ENCODE assay signal across 8 cellular contexts in genomic region chr1:149916927-149917310, GRCh38. TPM values are rescaled to one million over a fixed set of nuclear protein-coding genes. Genes with fewer than 3 reads are reported as not detected.
A peak's percentile ranks its signal among the peaks of the same experiment; 100 is the strongest.
DNase-seq lines count a peak whose midpoint lies in the region; ATAC-seq, FAIRE-seq and TF ChIP-seq lines count a peak whose summit lies in the region.

No MANE protein-coding gene starts in this region.

- H3K4me3 Mint-ChIP-seq in activated CD8-positive, alpha-beta memory T cell treated with anti-CD3 and anti-CD28 coated beads, Interleukin-2, amount 10 ng/mL, durations not matched to agents 7 days and 5 days = peak overlapping the region; percentile 83
- H3K4me3 Mint-ChIP-seq in activated naive CD8-positive, alpha-beta T cell treated with anti-CD3 and anti-CD28 coated beads, Interleukin-2, amount 10 ng/mL, durations not matched to agents 7 days and 5 days = peak overlapping the region; percentile 96

- no peak for DNase-seq in activated CD8-positive, alpha-beta memory T cell treated with anti-CD3 and anti-CD28 coated beads, Interleukin-2, amount 10 ng/mL, durations not matched to agents 7 days and 5 days
- DNase-seq in activated CD8-positive, alpha-beta memory T cell treated with anti-CD3 and anti-CD28 coated beads for 24 hours = no peak
- no peak for DNase-seq in activated naive CD8-positive, alpha-beta T cell treated with anti-CD3 and anti-CD28 coated beads, Interleukin-2, amount 10 ng/mL, durations not matched to agents 7 days and 5 days
- DNase-seq in kidney epithelial cell (ENCODE audit: low read depth) = no peak
- DNase-seq in H54 (ENCODE audit: insufficient read length, low spot score) = no peak

- H3K27ac ChIP-seq in temporal lobe (ENCODE audit: low read depth, low read length) = peak overlapping the region; percentile 80

- CTCF ChIA-PET in activated CD8-positive, alpha-beta memory T cell treated with anti-CD3 and anti-CD28 coated beads, Interleukin-2, amount 10 ng/mL, durations not matched to agents 7 days and 5 days (lab: Charles Lee) = interaction anchor here (1.0 to 1.4 kb wide), 2 partner anchors 17 to 28 kb away, joined by 3 read pairs; no protein-coding TSS in a partner anchor

- no peaks in the 10 kb centered on the region for H3K9me3 Mint-ChIP-seq in activated CD8-positive, alpha-beta memory T cell treated with anti-CD3 and anti-CD28 coated beads, Interleukin-2, amount 10 ng/mL, durations not matched to agents 7 days and 5 days (ENCODE audit: low read depth)
- no peaks in the 10 kb centered on the region for H3K9me3 Mint-ChIP-seq in activated naive CD8-positive, alpha-beta T cell treated with anti-CD3 and anti-CD28 coated beads, Interleukin-2, amount 10 ng/mL, durations not matched to agents 7 days and 5 days

- no peak for FAIRE-seq in H54 (lab: Jason Lieb, UNC)

- no peaks in the 10 kb centered on the region for H3K27me3 Mint-ChIP-seq in activated CD8-positive, alpha-beta memory T cell treated with anti-CD3 and anti-CD28 coated beads, Interleukin-2, amount 10 ng/mL, durations not matched to agents 7 days and 5 days
- no peaks in the 10 kb centered on the region for H3K27me3 Mint-ChIP-seq in activated naive CD8-positive, alpha-beta T cell treated with anti-CD3 and anti-CD28 coated beads, Interleukin-2, amount 10 ng/mL, durations not matched to agents 7 days and 5 days

- no peaks in the 10 kb centered on the region for H3K36me3 ChIP-seq in kidney epithelial cell (ENCODE audit: control insufficient read depth, insufficient read depth, low read length)

- POLR2A ChIA-PET in activated naive CD8-positive, alpha-beta T cell treated with anti-CD3 and anti-CD28 coated beads, Interleukin-2, amount 10 ng/mL, durations not matched to agents 7 days and 5 days (lab: Charles Lee) = interaction anchor here (1.2 to 3.5 kb wide), 7 partner anchors 11 to 73 kb away, joined by 3 to 49 read pairs (median 8); partner anchors contain the start of genes BOLA1 and SF3B4

- no peak for TF ChIP-seq POLR2A in H54 (IDR thresholded peaks at IDR 0.05; ENCODE audit: low read depth, low read length)

- H3K27me3 ChIP-seq in kidney epithelial cell (ENCODE audit: control insufficient read depth, insufficient read depth, low read length) = no peaks in the 10 kb centered on the region

- peaks cover 9% of the 10 kb centered on the region for H3K36me3 Mint-ChIP-seq in activated CD8-positive, alpha-beta memory T cell treated with anti-CD3 and anti-CD28 coated beads, Interleukin-2, amount 10 ng/mL, durations not matched to agents 7 days and 5 days
- H3K36me3 Mint-ChIP-seq in activated naive CD8-positive, alpha-beta T cell treated with anti-CD3 and anti-CD28 coated beads, Interleukin-2, amount 10 ng/mL, durations not matched to agents 7 days and 5 days = peaks cover 15% of the 10 kb centered on the region

- ATAC-seq in activated CD8-positive, alpha-beta memory T cell treated with anti-CD3 and anti-CD28 coated beads, Interleukin-2, amount 10 ng/mL, durations not matched to agents 7 days and 5 days = no peak
- no peak for ATAC-seq in activated naive CD8-positive, alpha-beta T cell treated with anti-CD3 and anti-CD28 coated beads, Interleukin-2, amount 10 ng/mL, durations not matched to agents 7 days and 5 days (ENCODE audit: low read depth)
- ATAC-seq in GM19023 (IDR thresholded peaks at IDR 0.05; ENCODE audit: unreplicated experiment) = no peak
- no peak for ATAC-seq in GM18873 (IDR thresholded peaks at IDR 0.05; ENCODE audit: low FRiP score, unreplicated experiment)

- no peak for TF ChIP-seq CTCF in kidney epithelial cell (IDR thresholded peaks at IDR 0.05; ENCODE audit: insufficient read depth, low read length, poor library complexity, severe bottlenecking)

- H3K4me3 ChIP-seq in kidney epithelial cell (ENCODE audit: low read depth, low read length) = peak overlapping the region; percentile 70

- peak overlapping the region; percentile 45 for H3K27ac Mint-ChIP-seq in activated CD8-positive, alpha-beta memory T cell treated with anti-CD3 and anti-CD28 coated beads, Interleukin-2, amount 10 ng/mL, durations not matched to agents 7 days and 5 days
- peak overlapping the region; percentile 91 for H3K27ac Mint-ChIP-seq in activated naive CD8-positive, alpha-beta T cell treated with anti-CD3 and anti-CD28 coated beads, Interleukin-2, amount 10 ng/mL, durations not matched to agents 7 days and 5 days

- peaks cover 35% of the 10 kb centered on the region for H3K4me1 Mint-ChIP-seq in activated CD8-positive, alpha-beta memory T cell treated with anti-CD3 and anti-CD28 coated beads, Interleukin-2, amount 10 ng/mL, durations not matched to agents 7 days and 5 days
- peaks cover 42% of the 10 kb centered on the region for H3K4me1 Mint-ChIP-seq in activated naive CD8-positive, alpha-beta T cell treated with anti-CD3 and anti-CD28 coated beads, Interleukin-2, amount 10 ng/mL, durations not matched to agents 7 days and 5 days

RNA-seq across cellular contexts. Expression of gene SV2A, which starts 0.7 kb away (rescaled TPM):
- total RNA-seq in activated CD8-positive, alpha-beta memory T cell treated with anti-CD3 and anti-CD28 coated beads, Interleukin-2, amount 10 ng/mL, durations not matched to agents 7 days and 5 days = 10 to 100 TPM; 15.8 to 17.1 TPM
- 10 to 100 TPM; 23.9 to 27.5 TPM for total RNA-seq in activated naive CD8-positive, alpha-beta T cell treated with anti-CD3 and anti-CD28 coated beads, Interleukin-2, amount 10 ng/mL, durations not matched to agents 7 days and 5 days
- 13.2 and 14.1 TPM in 2 replicates for total RNA-seq in kidney epithelial cell
- total RNA-seq in temporal lobe = 72.0 TPM

RNA-seq across cellular contexts. Expression of gene SF3B4, which starts 10.7 kb away (rescaled TPM):
- 100 to 1,000 TPM in 1 of 2 experiments, 10 to 100 TPM in 1; 79.4 to 109 TPM for total RNA-seq in activated CD8-positive, alpha-beta memory T cell treated with anti-CD3 and anti-CD28 coated beads, Interleukin-2, amount 10 ng/mL, durations not matched to agents 7 days and 5 days
- total RNA-seq in activated naive CD8-positive, alpha-beta T cell treated with anti-CD3 and anti-CD28 coated beads, Interleukin-2, amount 10 ng/mL, durations not matched to agents 7 days and 5 days = 10 to 100 TPM; 72.1 to 74.8 TPM
- total RNA-seq in kidney epithelial cell (33.1 and 42.2 TPM in 2 replicates), temporal lobe (16.7 TPM)

RNA-seq across cellular contexts. Expression of gene BOLA1, which starts 17.6 kb away (rescaled TPM):
- 10 to 100 TPM; 24.4 to 28.6 TPM for total RNA-seq in activated CD8-positive, alpha-beta memory T cell treated with anti-CD3 and anti-CD28 coated beads, Interleukin-2, amount 10 ng/mL, durations not matched to agents 7 days and 5 days
- 10 to 100 TPM; 23.7 to 25.4 TPM for total RNA-seq in activated naive CD8-positive, alpha-beta T cell treated with anti-CD3 and anti-CD28 coated beads, Interleukin-2, amount 10 ng/mL, durations not matched to agents 7 days and 5 days
- total RNA-seq in kidney epithelial cell = 17.7 and 27.9 TPM in 2 replicates
- 8.6 TPM for total RNA-seq in temporal lobe

RNA-seq across cellular contexts. Expression of gene MTMR11, which starts 19.8 kb away (rescaled TPM):
- total RNA-seq in activated CD8-positive, alpha-beta memory T cell treated with anti-CD3 and anti-CD28 coated beads, Interleukin-2, amount 10 ng/mL, durations not matched to agents 7 days and 5 days = 1 to 10 TPM; 2.0 to 2.9 TPM
- 1 to 10 TPM; 1.6 to 1.8 TPM for total RNA-seq in activated naive CD8-positive, alpha-beta T cell treated with anti-CD3 and anti-CD28 coated beads, Interleukin-2, amount 10 ng/mL, durations not matched to agents 7 days and 5 days
- total RNA-seq in kidney epithelial cell (14.1 and 27.9 TPM in 2 replicates), temporal lobe (1.2 TPM)
